ENCODE assay signal across 1 cellular context in the genomic region with DNA sequence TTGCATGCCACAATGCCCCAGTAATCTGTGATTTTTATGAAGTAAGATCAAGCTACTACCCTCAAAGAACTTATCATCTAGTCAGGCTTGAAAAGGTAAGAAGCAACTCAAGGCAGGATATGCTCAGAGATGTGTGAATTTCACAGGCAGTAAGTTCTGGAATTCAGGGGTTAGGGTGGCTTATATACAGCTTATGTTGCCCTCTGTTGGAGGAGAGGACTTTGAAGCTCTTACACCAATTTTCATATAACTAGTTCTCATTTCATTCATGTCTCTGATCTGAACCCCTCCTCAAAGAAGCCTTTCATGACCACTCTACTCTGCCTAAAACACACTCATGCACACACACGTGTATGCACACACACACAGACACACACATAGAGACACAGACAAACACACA.
TF ChIP-seq lines count a peak whose summit lies in the region.

No MANE protein-coding gene starts in this region.

TF ChIP-seq in HCT116, 20 proteins besides CTCF, POLR2A, EP300 and RAD21 (continued from another document):
- TF ChIP-seq, protein P1, sequence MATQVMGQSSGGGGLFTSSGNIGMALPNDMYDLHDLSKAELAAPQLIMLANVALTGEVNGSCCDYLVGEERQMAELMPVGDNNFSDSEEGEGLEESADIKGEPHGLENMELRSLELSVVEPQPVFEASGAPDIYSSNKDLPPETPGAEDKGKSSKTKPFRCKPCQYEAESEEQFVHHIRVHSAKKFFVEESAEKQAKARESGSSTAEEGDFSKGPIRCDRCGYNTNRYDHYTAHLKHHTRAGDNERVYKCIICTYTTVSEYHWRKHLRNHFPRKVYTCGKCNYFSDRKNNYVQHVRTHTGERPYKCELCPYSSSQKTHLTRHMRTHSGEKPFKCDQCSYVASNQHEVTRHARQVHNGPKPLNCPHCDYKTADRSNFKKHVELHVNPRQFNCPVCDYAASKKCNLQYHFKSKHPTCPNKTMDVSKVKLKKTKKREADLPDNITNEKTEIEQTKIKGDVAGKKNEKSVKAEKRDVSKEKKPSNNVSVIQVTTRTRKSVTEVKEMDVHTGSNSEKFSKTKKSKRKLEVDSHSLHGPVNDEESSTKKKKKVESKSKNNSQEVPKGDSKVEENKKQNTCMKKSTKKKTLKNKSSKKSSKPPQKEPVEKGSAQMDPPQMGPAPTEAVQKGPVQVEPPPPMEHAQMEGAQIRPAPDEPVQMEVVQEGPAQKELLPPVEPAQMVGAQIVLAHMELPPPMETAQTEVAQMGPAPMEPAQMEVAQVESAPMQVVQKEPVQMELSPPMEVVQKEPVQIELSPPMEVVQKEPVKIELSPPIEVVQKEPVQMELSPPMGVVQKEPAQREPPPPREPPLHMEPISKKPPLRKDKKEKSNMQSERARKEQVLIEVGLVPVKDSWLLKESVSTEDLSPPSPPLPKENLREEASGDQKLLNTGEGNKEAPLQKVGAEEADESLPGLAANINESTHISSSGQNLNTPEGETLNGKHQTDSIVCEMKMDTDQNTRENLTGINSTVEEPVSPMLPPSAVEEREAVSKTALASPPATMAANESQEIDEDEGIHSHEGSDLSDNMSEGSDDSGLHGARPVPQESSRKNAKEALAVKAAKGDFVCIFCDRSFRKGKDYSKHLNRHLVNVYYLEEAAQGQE (IDR thresholded peaks at IDR 0.05; ENCODE audit: low read depth): no peak
- TF ChIP-seq EZH2 (IDR thresholded peaks at IDR 0.05): no peak
- no peak for TF ChIP-seq JUND (IDR thresholded peaks at IDR 0.05)
